ENCODE assay signal across 22 cellular contexts in genomic region chr9:20528253-20528652, GRCh38.
DNase-seq lines count a peak whose midpoint lies in the region; ATAC-seq, FAIRE-seq and TF ChIP-seq lines count a peak whose summit lies in the region.
"Had no signal": no experiment of that assay in that cellular context is flagged by ENCODE, and none has a peak within 500 bp of the region (broad histone marks: within the 10 kb centered on the region; RNA-seq: fewer than 3 reads in every experiment).

No MANE protein-coding gene starts in this region.

- ATAC-seq in CD4-positive, CD25-positive, alpha-beta regulatory T cell (ENCODE audit: low read depth in 2 of 2), result no peak
- ATAC-seq in CD4-positive, alpha-beta T cell (ENCODE audit: poor library complexity), result peak; percentile 26
- no peak for ATAC-seq in naive thymus-derived CD4-positive, alpha-beta T cell
- ATAC-seq in HepG2, result no peak
- no peak for ATAC-seq in right lobe of liver
- ATAC-seq: Right ventricle myocardium inferior had no signal

- peaks cover 0 to 2% (median 0%) of the 10 kb centered on the region in 7 donors for H3K9me3 Mint-ChIP-seq in CD4-positive, CD25-positive, alpha-beta regulatory T cell
- H3K9me3 Mint-ChIP-seq in CD4-positive, alpha-beta T cell, result no peaks in the 10 kb centered on the region
- H3K9me3 Mint-ChIP-seq in T-helper 1 cell treated with Interleukin-12 subunit alpha and Interleukin-12 subunit beta and Interleukin-4 antibody, amounts not matched to agents 30 μg/mL and 1 μg/mL, for 36 hours, result no peaks in the 10 kb centered on the region
- peaks cover 0 to 2% (median 0%) of the 10 kb centered on the region in 11 donors for H3K9me3 Mint-ChIP-seq in naive thymus-derived CD4-positive, alpha-beta T cell

- H3K36me3 Mint-ChIP-seq in CD4-positive, CD25-positive, alpha-beta regulatory T cell, result no peaks in the 10 kb centered on the region
- H3K36me3 Mint-ChIP-seq in CD4-positive, alpha-beta T cell (ENCODE audit: low read depth), result no peaks in the 10 kb centered on the region
- peaks cover 13% of the 10 kb centered on the region for H3K36me3 Mint-ChIP-seq in T-helper 1 cell treated with Interleukin-12 subunit alpha and Interleukin-12 subunit beta and Interleukin-4 antibody, amounts not matched to agents 30 μg/mL and 1 μg/mL, for 36 hours (ENCODE audit: low read depth)
- H3K36me3 Mint-ChIP-seq in naive thymus-derived CD4-positive, alpha-beta T cell, result peaks cover 5 to 22% (median 8%) of the 10 kb centered on the region in 5 donors

- no peak overlapping the region for H3K4me2 ChIP-seq in HepG2 (ENCODE audit: low read depth, low read length)
- H3K4me2 ChIP-seq: KMS-11 had no signal

- no peak for TF ChIP-seq CTCF in CD4-positive, alpha-beta T cell (IDR thresholded peaks at IDR 0.05)
- TF ChIP-seq CTCF in HepG2 (CRISPR knock-in tag; IDR thresholded peaks at IDR 0.05), result no peak
- TF ChIP-seq CTCF in right lobe of liver (IDR thresholded peaks at IDR 0.05), result no peak

- peak overlapping the region; percentile 11 to 71 (median 16) for H3K27ac Mint-ChIP-seq in CD4-positive, CD25-positive, alpha-beta regulatory T cell
- peak overlapping the region; percentile 55 for H3K27ac Mint-ChIP-seq in CD4-positive, alpha-beta T cell
- H3K27ac Mint-ChIP-seq in T-helper 1 cell treated with Interleukin-12 subunit alpha and Interleukin-12 subunit beta and Interleukin-4 antibody, amounts not matched to agents 30 μg/mL and 1 μg/mL, for 36 hours, result peak overlapping the region; percentile 42
- peak overlapping the region; percentile 2 to 78 (median 53) for H3K27ac Mint-ChIP-seq in naive thymus-derived CD4-positive, alpha-beta T cell

- in situ Hi-C loops in HepG2 (cut with HindIII; ENCODE audit: extremely low pct_ligation_motif_present, low pct_unique_long_range_greater_than_20kb), result no loop called here

- TF ChIP-seq EP300 in HepG2 (IDR thresholded peaks at IDR 0.05; ENCODE audit: low read depth in 2 of 2, low read length in 2 of 2), result no peak
- no peak for TF ChIP-seq EP300 in HepG2 (CRISPR knock-in tag; IDR thresholded peaks at IDR 0.05; ENCODE audit: borderline replicate concordance)

- no peak for FAIRE-seq in HepG2 (lab: Jason Lieb, UNC)
- FAIRE-seq: G401.6, RCC 7860 had no signal

- H3K4me1 Mint-ChIP-seq in CD4-positive, CD25-positive, alpha-beta regulatory T cell, result peaks cover 21 to 87% (median 53%) of the 10 kb centered on the region in 4 donors
- peaks cover 78% of the 10 kb centered on the region for H3K4me1 Mint-ChIP-seq in CD4-positive, alpha-beta T cell (ENCODE audit: low read depth)
- peaks cover 62% of the 10 kb centered on the region for H3K4me1 Mint-ChIP-seq in T-helper 1 cell treated with Interleukin-12 subunit alpha and Interleukin-12 subunit beta and Interleukin-4 antibody, amounts not matched to agents 30 μg/mL and 1 μg/mL, for 36 hours (ENCODE audit: low read depth)
- H3K4me1 Mint-ChIP-seq in naive thymus-derived CD4-positive, alpha-beta T cell, result peaks cover 50 to 93% (median 87%) of the 10 kb centered on the region in 7 donors

- WGBS in HepG2 (ENCODE audit: low lambda C conversion rate), result 38% methylated on average over 5 of the region's 5 CpGs
- WGBS in right lobe of liver (ENCODE audit: insufficient coverage, low coverage, low lambda C conversion rate, missing lambda C conversion rate), result 55% methylated on average over 4 of the region's 5 CpGs

- H2AFZ ChIP-seq in HepG2 (ENCODE audit: low read length), result no peak overlapping the region

- CTCF ChIA-PET in CD4-positive, alpha-beta T cell (lab: Charles Lee), result no interaction called here
- CTCF ChIA-PET in naive thymus-derived CD4-positive, alpha-beta T cell (lab: Charles Lee), result no interaction called here
- CTCF ChIA-PET in HepG2 (lab: Yijun Ruan, JAX; ENCODE audit: low intra/inter-chr PET ratio, low total read pairs), result no interaction called here

- H3K4me1 ChIP-seq in CD4-positive, CD25-positive, alpha-beta regulatory T cell (ENCODE audit: control insufficient read depth, insufficient read depth, low read length, poor library complexity, severe bottlenecking), result peaks cover 43% of the 10 kb centered on the region
- H3K4me1 ChIP-seq in naive thymus-derived CD4-positive, alpha-beta T cell (ENCODE audit: control insufficient read depth in 2 of 2, insufficient read depth in 2 of 2, low read length in 2 of 2), result peaks cover 0 to 42% of the 10 kb centered on the region in 2 donors
- H3K4me1 ChIP-seq in HepG2 (ENCODE audit: insufficient read depth, low read length) (peaks cover 13% of the 10 kb centered on the region), right lobe of liver (peaks cover 0 to 10% (median 0%) of the 10 kb centered on the region in 4 donors)

- no peak overlapping the region for H3K27ac ChIP-seq in CD4-positive, CD25-positive, alpha-beta regulatory T cell (ENCODE audit: insufficient read depth, low read length, poor library complexity, severe bottlenecking)
- no peak overlapping the region for H3K27ac ChIP-seq in CD4-positive, alpha-beta T cell (ENCODE audit: low read depth, low read length)
- H3K27ac ChIP-seq in naive thymus-derived CD4-positive, alpha-beta T cell (ENCODE audit: low read depth, low read length), result no peak overlapping the region
- no peak overlapping the region for H3K27ac ChIP-seq in HepG2 (ENCODE audit: extremely low read length, insufficient read depth, low read length)
- no peak overlapping the region for H3K27ac ChIP-seq in right lobe of liver
- H3K27ac ChIP-seq: KMS-11 had no signal

- H4K20me1 ChIP-seq in HepG2 (ENCODE audit: insufficient read depth, low read length), result no peaks in the 10 kb centered on the region

- DNase-seq in CD4-positive, CD25-positive, alpha-beta regulatory T cell, result peak in 1 of 3 donors; percentile 62
- no peak for DNase-seq in CD4-positive, alpha-beta T cell
- no peak for DNase-seq in naive thymus-derived CD4-positive, alpha-beta T cell
- DNase-seq in HepG2 (ENCODE audit: low spot score) (no peak), HCEC 1CT (no peak), right lobe of liver (no peak)
- DNase-seq: ACHN; C1 segment of cervical spinal cord; DMS 273 treated with DMSO at 0.1 percent for 48 hours; H7; MM.1S; NCI-H1092; NCI-H146; NCI-H2081; NCI-H2171 treated with DMSO at 0.1 percent for 48 hours; NCI-H446 treated with DMSO at 0.1 percent for 48 hours; NK-92 treated with Interleukin-12 subunit alpha and Interleukin-12 subunit beta, amount 100 ng/mL, for 24 hours had no signal

- H3K4me3 ChIP-seq in CD4-positive, CD25-positive, alpha-beta regulatory T cell (ENCODE audit: low read depth, low read length), result no peak overlapping the region
- no peak overlapping the region for H3K4me3 ChIP-seq in naive thymus-derived CD4-positive, alpha-beta T cell (ENCODE audit: low read length)
- H3K4me3 ChIP-seq in HepG2 (replicated peaks in 1 of 3; ENCODE audit: insufficient read depth in 1 of 3, low read depth in 2 of 3, low read length in 3 of 3) (no peak overlapping the region), right lobe of liver (no peak overlapping the region)

- intact Hi-C loops in CD4-positive, alpha-beta T cell (cut with DNase I, micrococcal nuclease), result loop anchor here in 1 of 2 experiments (5.0 kb wide), 1 partner anchor 34 kb away; no protein-coding TSS in a partner anchor
- intact Hi-C loops in naive thymus-derived CD4-positive, alpha-beta T cell (cut with micrococcal nuclease), result loop anchor here (1.0 to 2.0 kb wide), 3 partner anchors 10 to 19 kb away; no protein-coding TSS in a partner anchor
- intact Hi-C loops in HepG2 (cut with micrococcal nuclease; ENCODE audit: unreplicated experiment) (no loop called here), right lobe of liver (cut with DNase I) (no loop called here)

- H3K27me3 Mint-ChIP-seq in CD4-positive, CD25-positive, alpha-beta regulatory T cell, result no peaks in the 10 kb centered on the region
- no peaks in the 10 kb centered on the region for H3K27me3 Mint-ChIP-seq in CD4-positive, alpha-beta T cell
- H3K27me3 Mint-ChIP-seq in T-helper 1 cell treated with Interleukin-12 subunit alpha and Interleukin-12 subunit beta and Interleukin-4 antibody, amounts not matched to agents 30 μg/mL and 1 μg/mL, for 36 hours (ENCODE audit: low read depth), result no peaks in the 10 kb centered on the region
- H3K27me3 Mint-ChIP-seq in naive thymus-derived CD4-positive, alpha-beta T cell, result no peaks in the 10 kb centered on the region

- H3K79me2 ChIP-seq in HepG2 (ENCODE audit: insufficient read depth, low read length), result no peaks in the 10 kb centered on the region

- no TSS peak for BruUV-seq in HepG2 (replicated peaks; lab: Mats Ljungman, UMichigan)

- H3K4me3 Mint-ChIP-seq in CD4-positive, CD25-positive, alpha-beta regulatory T cell, result peak overlapping the region in 1 of 4 donors; percentile 28
- no peak overlapping the region for H3K4me3 Mint-ChIP-seq in CD4-positive, alpha-beta T cell
- peak overlapping the region; percentile 29 for H3K4me3 Mint-ChIP-seq in T-helper 1 cell treated with Interleukin-12 subunit alpha and Interleukin-12 subunit beta and Interleukin-4 antibody, amounts not matched to agents 30 μg/mL and 1 μg/mL, for 36 hours
- H3K4me3 Mint-ChIP-seq in naive thymus-derived CD4-positive, alpha-beta T cell, result peak overlapping the region in 8 of 10 donors; percentile 1 to 70 (median 40)

- POLR2A ChIA-PET in CD4-positive, alpha-beta T cell (lab: Charles Lee), result no interaction called here
- POLR2A ChIA-PET in naive thymus-derived CD4-positive, alpha-beta T cell (lab: Charles Lee), result interaction anchor here (0.6 kb wide), 1 partner anchor 1106 kb away, joined by 4 read pairs; no protein-coding TSS in a partner anchor
- POLR2A ChIA-PET in HepG2 (lab: Yijun Ruan, JAX), result no interaction called here

- TF ChIP-seq POLR2A in HepG2 (IDR thresholded peaks at IDR 0.05; ENCODE audit: insufficient read depth in 1 of 2, low read depth in 2 of 2, low read length in 2 of 2) (no peak), right lobe of liver (IDR thresholded peaks at IDR 0.05) (no peak)

- H3K36me3 ChIP-seq in CD4-positive, CD25-positive, alpha-beta regulatory T cell (ENCODE audit: control insufficient read depth, insufficient read depth, low read length), result no peaks in the 10 kb centered on the region
- H3K36me3 ChIP-seq in naive thymus-derived CD4-positive, alpha-beta T cell (ENCODE audit: control insufficient read depth in 2 of 3, insufficient read depth in 3 of 3, low read length in 3 of 3), result no peaks in the 10 kb centered on the region
- no peaks in the 10 kb centered on the region for H3K36me3 ChIP-seq in HepG2 (replicated peaks in 1 of 2; ENCODE audit: control insufficient read depth in 1 of 2, insufficient read depth in 2 of 2, low read length in 2 of 2)
- H3K36me3 ChIP-seq in right lobe of liver, result no peaks in the 10 kb centered on the region

- no peak for TF ChIP-seq RAD21 in HepG2 (CRISPR knock-in tag; IDR thresholded peaks at IDR 0.05)

- no peaks in the 10 kb centered on the region for H3K9me3 ChIP-seq in CD4-positive, CD25-positive, alpha-beta regulatory T cell (ENCODE audit: control insufficient read depth in 2 of 2, low read length in 2 of 2)
- no peaks in the 10 kb centered on the region for H3K9me3 ChIP-seq in CD4-positive, alpha-beta T cell (ENCODE audit: control insufficient read depth, low read length)
- H3K9me3 ChIP-seq in naive thymus-derived CD4-positive, alpha-beta T cell (ENCODE audit: control insufficient read depth in 2 of 3, low read length in 3 of 3), result no peaks in the 10 kb centered on the region
- H3K9me3 ChIP-seq in HepG2 (ENCODE audit: low read length), result no peaks in the 10 kb centered on the region
- no peaks in the 10 kb centered on the region for H3K9me3 ChIP-seq in right lobe of liver

- no peaks in the 10 kb centered on the region for H3K27me3 ChIP-seq in CD4-positive, CD25-positive, alpha-beta regulatory T cell (ENCODE audit: control insufficient read depth, insufficient read depth, low read length)
- no peaks in the 10 kb centered on the region for H3K27me3 ChIP-seq in CD4-positive, alpha-beta T cell (ENCODE audit: control insufficient read depth, insufficient read depth, low read length)
- no peaks in the 10 kb centered on the region for H3K27me3 ChIP-seq in naive thymus-derived CD4-positive, alpha-beta T cell (ENCODE audit: control insufficient read depth in 2 of 2, insufficient read depth in 2 of 2, low read length in 2 of 2)
- H3K27me3 ChIP-seq in HepG2 (ENCODE audit: control insufficient read depth in 1 of 2, insufficient read depth in 2 of 2, low read length in 2 of 2) (no peaks in the 10 kb centered on the region), right lobe of liver (no peaks in the 10 kb centered on the region)

- no peak overlapping the region for H3K9ac ChIP-seq in HepG2 (ENCODE audit: insufficient read depth, low read depth, low read length)
- H3K9ac ChIP-seq: KMS-11 had no signal

Comparison
In these comparisons a context has a peak if more than half of its experiments do, and no peak if none do; other contexts are left out.
1. intact Hi-C loops: an anchor here in naive thymus-derived CD4-positive, alpha-beta T cell (1.0 to 2.0 kb wide); none called in HepG2 and right lobe of liver.